ENCODE assay signal across 12 cellular contexts in genomic region chr2:214593723-214594122, GRCh38.
DNase-seq lines count a peak whose midpoint lies in the region; ATAC-seq and TF ChIP-seq lines count a peak whose summit lies in the region.
"Had no signal": no experiment of that assay in that cellular context is flagged by ENCODE, and none has a peak within 500 bp of the region (broad histone marks: within the 10 kb centered on the region; RNA-seq: fewer than 3 reads in every experiment).

No MANE protein-coding gene starts in this region.

- no peak for TF ChIP-seq CTCF in Panc1 (IDR thresholded peaks at IDR 0.05)
- TF ChIP-seq CTCF in gastroesophageal sphincter (IDR thresholded peaks at IDR 0.05), result no peak
- no peak for TF ChIP-seq CTCF in osteocyte (IDR thresholded peaks at IDR 0.05)
- TF ChIP-seq CTCF in dorsolateral prefrontal cortex (IDR thresholded peaks at IDR 0.05 in 54 of 56, conservative IDR thresholded peaks at IDR 0.05 in 2 of 56; ENCODE audit: low read depth in 1 of 56, partially characterized antibody in 56 of 56), result no peak

- TF ChIP-seq POLR2A in gastroesophageal sphincter (IDR thresholded peaks at IDR 0.05), result no peak

- CTCF ChIA-PET in Panc1 (lab: Charles Lee), result no interaction called here

- H3K4me1 Mint-ChIP-seq in osteocyte (ENCODE audit: unreplicated experiment), result peaks cover 19% of the 10 kb centered on the region
- H3K4me1 Mint-ChIP-seq: central memory CD8-positive, alpha-beta T cell had no signal

- H3K4me1 ChIP-seq in Panc1 (ENCODE audit: control insufficient read depth, insufficient read depth, low read length) (no peaks in the 10 kb centered on the region), gastroesophageal sphincter (peaks cover 0 to 6% (median 0%) of the 10 kb centered on the region in 3 donors)
- H3K4me1 ChIP-seq: heart left ventricle had no signal

- H3K36me3 ChIP-seq in Panc1 (ENCODE audit: control insufficient read depth, insufficient read depth, low read length) (no peaks in the 10 kb centered on the region), gastroesophageal sphincter (no peaks in the 10 kb centered on the region)
- H3K36me3 ChIP-seq: heart left ventricle had no signal

- no TSS peak for BruUV-seq in Panc1 (replicated peaks; lab: Mats Ljungman, UMichigan)

- TF ChIP-seq EP300 in gastroesophageal sphincter (IDR thresholded peaks at IDR 0.05), result no peak

- H3K9me3 ChIP-seq in Panc1 (ENCODE audit: control insufficient read depth, insufficient read depth, low read depth, low read length) (no peaks in the 10 kb centered on the region), gastroesophageal sphincter (no peaks in the 10 kb centered on the region)
- H3K9me3 ChIP-seq: heart left ventricle had no signal

- DNase-seq in ELR (ENCODE audit: low read depth) (peak; percentile 78), Panc1 (ENCODE audit: low read depth, low spot score) (no peak), osteocyte (ENCODE audit: extremely low spot score, unreplicated experiment) (no peak), T-helper 9 cell (no peak), cortex of kidney (lab: John Stamatoyannopoulos, UW) (no peak), dorsolateral prefrontal cortex (no peak)
- DNase-seq: COR-L47, heart left ventricle had no signal

- H3K4me3 ChIP-seq in Panc1 (ENCODE audit: low read depth in 2 of 2, low read length in 2 of 2), result no peak overlapping the region
- H3K4me3 ChIP-seq in gastroesophageal sphincter, result no peak overlapping the region
- no peak overlapping the region for H3K4me3 ChIP-seq in dorsolateral prefrontal cortex
- H3K4me3 ChIP-seq: heart left ventricle had no signal

- H3K27ac Mint-ChIP-seq in osteocyte (ENCODE audit: unreplicated experiment), result peak overlapping the region; percentile 54
- H3K27ac Mint-ChIP-seq: natural killer cell treated with Interleukin-12 subunit alpha and Interleukin-12 subunit beta and Interleukin-15 and Interleukin-18, amount 100 ng/mL, for 72 hours had no signal

- H3K27ac ChIP-seq in Panc1 (ENCODE audit: low read length) (no peak overlapping the region), gastroesophageal sphincter (no peak overlapping the region), dorsolateral prefrontal cortex (no peak overlapping the region)
- H3K27ac ChIP-seq: heart left ventricle had no signal

- no peak overlapping the region for H3K4me3 Mint-ChIP-seq in osteocyte (ENCODE audit: unreplicated experiment)
- H3K4me3 Mint-ChIP-seq: central memory CD8-positive, alpha-beta T cell; natural killer cell treated with Interleukin-12 subunit alpha and Interleukin-12 subunit beta and Interleukin-15 and Interleukin-18, amount 100 ng/mL, for 72 hours had no signal

- no peaks in the 10 kb centered on the region for H3K9me3 Mint-ChIP-seq in osteocyte (ENCODE audit: unreplicated experiment)

- no peaks in the 10 kb centered on the region for H3K27me3 Mint-ChIP-seq in osteocyte (ENCODE audit: unreplicated experiment)
- H3K27me3 Mint-ChIP-seq: natural killer cell treated with Interleukin-12 subunit alpha and Interleukin-12 subunit beta and Interleukin-15 and Interleukin-18, amount 100 ng/mL, for 72 hours had no signal

- H3K27me3 ChIP-seq in Panc1 (ENCODE audit: control insufficient read depth, insufficient read depth, low read length), result no peaks in the 10 kb centered on the region
- H3K27me3 ChIP-seq in gastroesophageal sphincter, result no peaks in the 10 kb centered on the region
- no peaks in the 10 kb centered on the region for H3K27me3 ChIP-seq in dorsolateral prefrontal cortex
- H3K27me3 ChIP-seq: heart left ventricle had no signal

- intact Hi-C loops in Panc1 (cut with micrococcal nuclease; ENCODE audit: unreplicated experiment) (no loop called here), dorsolateral prefrontal cortex (cut with DNase I) (no loop called here)

- peak; percentile 84 for ATAC-seq in Panc1
- peak; percentile 48 for ATAC-seq in gastroesophageal sphincter
- ATAC-seq in GM18858 (IDR thresholded peaks at IDR 0.05; ENCODE audit: unreplicated experiment), result no peak
- ATAC-seq: natural killer cell treated with Interleukin-12 subunit alpha and Interleukin-12 subunit beta and Interleukin-15 and Interleukin-18, amount 100 ng/mL, for 72 hours had no signal

- POLR2A ChIA-PET in Panc1 (lab: Charles Lee), result no interaction called here

- 17% methylated on average over 1 of the region's 1 CpG; no CpG with 5 or more reads in 1 of the 2 donors for WGBS in gastroesophageal sphincter (ENCODE audit: low coverage in 1 of 2), 2 donors

- H3K36me3 Mint-ChIP-seq in osteocyte (ENCODE audit: unreplicated experiment), result no peaks in the 10 kb centered on the region
- H3K36me3 Mint-ChIP-seq: natural killer cell treated with Interleukin-12 subunit alpha and Interleukin-12 subunit beta and Interleukin-15 and Interleukin-18, amount 100 ng/mL, for 72 hours had no signal

- in situ Hi-C loops in Panc1 (cut with HindIII; ENCODE audit: low pct_unique_long_range_greater_than_20kb, low sequenced_read_pairs), result no loop called here
